18 cellular contexts compared by ENCODE assay signal in the genomic region with DNA sequence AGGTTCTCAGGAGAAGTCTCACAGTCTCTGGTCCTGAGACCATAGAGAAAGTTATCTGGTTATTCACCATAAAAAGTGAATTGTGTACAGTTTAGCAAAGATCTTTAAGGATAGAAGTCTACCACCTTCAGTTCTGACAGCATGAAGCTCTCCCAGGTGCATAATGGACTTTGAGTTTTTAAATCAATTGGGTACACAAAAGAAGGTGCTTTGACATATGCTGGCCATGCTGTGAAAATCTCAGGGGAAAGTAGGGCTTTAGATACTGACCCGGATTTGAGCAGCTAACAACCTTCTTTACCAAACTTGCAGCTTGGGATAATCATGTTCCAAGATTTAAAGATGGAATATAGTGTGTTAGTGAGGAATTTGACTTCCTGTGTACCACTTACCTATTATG.
"Had no signal": no experiment of that assay in that cellular context is flagged by ENCODE, and none has a peak within 500 bp of the region (broad histone marks: within the 10 kb centered on the region; RNA-seq: fewer than 3 reads in every experiment).

No MANE protein-coding gene starts in this region.

- ATAC-seq: effector memory CD8-positive, alpha-beta T cell; mucosa of descending colon; natural killer cell treated with Interleukin-12 subunit alpha and Interleukin-12 subunit beta and Interleukin-15 and Interleukin-18, amount 100 ng/mL, for 72 hours; psoas muscle; right cardiac atrium; stimulated activated naive CD8-positive, alpha-beta T cell treated with anti-CD3 and anti-CD28 coated beads, Interleukin-15, amount 100 ng/mL, for 72 hours; upper lobe of right lung had no signal

- H3K4me3 Mint-ChIP-seq: effector memory CD8-positive, alpha-beta T cell; mesothelial cell of epicardium; naive B cell; natural killer cell treated with Interleukin-12 subunit alpha and Interleukin-12 subunit beta and Interleukin-15 and Interleukin-18, amount 100 ng/mL, for 72 hours; neural crest cell; stimulated activated naive CD8-positive, alpha-beta T cell treated with anti-CD3 and anti-CD28 coated beads, Interleukin-15, amount 100 ng/mL, for 72 hours had no signal

- H3K4me1 Mint-ChIP-seq: stimulated activated naive CD8-positive, alpha-beta T cell treated with anti-CD3 and anti-CD28 coated beads, Interleukin-15, amount 100 ng/mL, for 72 hours had no signal

- DNase-seq: cortex of kidney; effector memory CD8-positive, alpha-beta T cell; mesenchymal stem cell; mucosa of descending colon; naive B cell; psoas muscle; right cardiac atrium; stimulated activated CD4-positive, alpha-beta T cell treated with anti-CD3 and anti-CD28 coated beads, Interleukin-15, amount 100 ng/mL, for 24 hours; stimulated activated CD4-positive, alpha-beta T cell treated with anti-CD3 and anti-CD28 coated beads, Interleukin-2, amount 100 ng/mL, for 48 hours; stimulated activated CD8-positive, alpha-beta memory T cell treated with anti-CD3 and anti-CD28 coated beads, Interleukin-4, amount 100 ng/mL, for 48 hours; stimulated activated naive CD4-positive, alpha-beta T cell; stimulated activated naive CD8-positive, alpha-beta T cell treated with anti-CD3 and anti-CD28 coated beads, Interleukin-15, amount 100 ng/mL, for 72 hours; transverse colon; upper lobe of right lung; uterus had no signal

- H3K27ac Mint-ChIP-seq: effector memory CD8-positive, alpha-beta T cell; mesothelial cell of epicardium; naive B cell; natural killer cell treated with Interleukin-12 subunit alpha and Interleukin-12 subunit beta and Interleukin-15 and Interleukin-18, amount 100 ng/mL, for 72 hours; stimulated activated naive CD8-positive, alpha-beta T cell treated with anti-CD3 and anti-CD28 coated beads, Interleukin-15, amount 100 ng/mL, for 72 hours had no signal

- H3K9me3 Mint-ChIP-seq: effector memory CD8-positive, alpha-beta T cell; naive B cell; natural killer cell treated with Interleukin-12 subunit alpha and Interleukin-12 subunit beta and Interleukin-15 and Interleukin-18, amount 100 ng/mL, for 72 hours; stimulated activated naive CD8-positive, alpha-beta T cell treated with anti-CD3 and anti-CD28 coated beads, Interleukin-15, amount 100 ng/mL, for 72 hours had no signal

- H3K36me3 Mint-ChIP-seq: mesothelial cell of epicardium; naive B cell; natural killer cell treated with Interleukin-12 subunit alpha and Interleukin-12 subunit beta and Interleukin-15 and Interleukin-18, amount 100 ng/mL, for 72 hours had no signal
